ENCODE assay signal across 18 cellular contexts in genomic region chr2:53530126-53530525, GRCh38.
DNase-seq lines count a peak whose midpoint lies in the region; ATAC-seq, FAIRE-seq and TF ChIP-seq lines count a peak whose summit lies in the region.
"Had no signal": no experiment of that assay in that cellular context is flagged by ENCODE, and none has a peak within 500 bp of the region (broad histone marks: within the 10 kb centered on the region; RNA-seq: fewer than 3 reads in every experiment).

No MANE protein-coding gene starts in this region.

- TF ChIP-seq CTCF in D721Med (IDR thresholded peaks at IDR 0.05; ENCODE audit: insufficient read depth, missing control alignments) = no peak

- peak; percentile 29 for FAIRE-seq in D721Med (lab: Jason Lieb, UNC)
- FAIRE-seq: A204.1, GM12878, GM19239, H1 had no signal

- no peak for DNase-seq in D721Med (ENCODE audit: insufficient read length, low spot score)
- peak; percentile 9 for DNase-seq in M059J (ENCODE audit: low read depth)
- DNase-seq in myocyte (ENCODE audit: low read depth) = peak; percentile 69
- no peak for DNase-seq in islet precursor cell
- no peak for DNase-seq in 8988T
- DNase-seq: CD4-positive, CD25-positive, alpha-beta regulatory T cell; CD8-positive, alpha-beta T cell; DMS79; EL; GDM1; GM23248; H7; HCEC 1CT had no signal

- no peak for ATAC-seq in HG03469 (IDR thresholded peaks at IDR 0.05; ENCODE audit: unreplicated experiment)
- ATAC-seq: CD8-positive, alpha-beta T cell; GM12878 had no signal

Comparison
In these comparisons a context has a peak if more than half of its experiments do, and no peak if none do; other contexts are left out.
1. DNase-seq: peak in M059J (single experiment) and myocyte (single experiment); none in D721Med (single experiment), islet precursor cell (single experiment) and 8988T (single experiment).